ENCODE assay signal across 8 cellular contexts in genomic region chr1:31422505-31423319, GRCh38. TPM values are rescaled to one million over a fixed set of nuclear protein-coding genes. Genes with fewer than 3 reads are reported as not detected.
A peak's percentile ranks its signal among the peaks of the same experiment; 100 is the strongest.
DNase-seq lines count a peak whose midpoint lies in the region; ATAC-seq and TF ChIP-seq lines count a peak whose summit lies in the region.

No MANE protein-coding gene starts in this region.

- no peak overlapping the region for H3K27ac ChIP-seq in caudate nucleus (ENCODE audit: low read depth, low read length)

- CTCF ChIA-PET in activated B cell treated with CpG ODN at 0.5 μM for 24 hours (lab: Charles Lee): interaction anchor here (0.9 to 7.2 kb wide), 6 partner anchors 8 to 622 kb away, joined by 3 to 60 read pairs (median 13); partner anchors contain the start of gene SERINC2

- intact Hi-C loops in activated B cell treated with CpG ODN at 0.5 μM for 24 hours (cut with micrococcal nuclease): loop anchor here (1.0 to 10.0 kb wide), 7 partner anchors 28 to 703 kb away; partner anchors contain the start of genes SNRNP40 and ZCCHC17
- intact Hi-C loops in left colon (cut with DNase I, micrococcal nuclease): no loop called here

- H3K4me1 Mint-ChIP-seq in activated B cell treated with CpG ODN at 0.5 μM for 24 hours: peaks cover 25% of the 10 kb centered on the region

- no peaks in the 10 kb centered on the region for H3K36me3 Mint-ChIP-seq in activated B cell treated with CpG ODN at 0.5 μM for 24 hours (ENCODE audit: low read depth)

- peak; percentile 97 for TF ChIP-seq CTCF in AG09319 (IDR thresholded peaks at IDR 0.05; ENCODE audit: low read depth, low read length)
- TF ChIP-seq CTCF in activated B cell treated with CpG ODN at 0.5 μM for 24 hours (IDR thresholded peaks at IDR 0.05): peak; percentile 78

- DNase-seq in AG09319 (ENCODE audit: extremely low read depth, low read depth) (peak; percentile 37), NCI-H2171 (lab: John Stamatoyannopoulos, UW) (peak; percentile 32), activated B cell treated with CpG ODN at 0.5 μM for 24 hours (peak; percentile 70), caudate nucleus (lab: John Stamatoyannopoulos, UW) (peak in 38 of 61 donors; percentile 2 to 50 (median 24)), left colon (peak; percentile 75 to 80)
- DNase-seq in stimulated activated CD4-positive, alpha-beta T cell treated with anti-CD3 and anti-CD28 coated beads, Interleukin-1b, Interleukin-23, amount 100 ng/mL, for 48 hours: peak; percentile 75

- no peaks in the 10 kb centered on the region for H3K9me3 Mint-ChIP-seq in activated B cell treated with CpG ODN at 0.5 μM for 24 hours

- H3K27me3 Mint-ChIP-seq in activated B cell treated with CpG ODN at 0.5 μM for 24 hours: no peaks in the 10 kb centered on the region

- peak overlapping the region; percentile 73 for H3K27ac Mint-ChIP-seq in activated B cell treated with CpG ODN at 0.5 μM for 24 hours

- POLR2A ChIA-PET in activated B cell treated with CpG ODN at 0.5 μM for 24 hours (lab: Charles Lee): interaction anchor here (0.6 to 1.5 kb wide), 2 partner anchors 11 kb away, joined by 4 to 12 read pairs; no protein-coding TSS in a partner anchor

- peak overlapping the region; percentile 58 for H3K4me3 Mint-ChIP-seq in activated B cell treated with CpG ODN at 0.5 μM for 24 hours

- peak; percentile 56 for ATAC-seq in GM18511 (IDR thresholded peaks at IDR 0.05; ENCODE audit: unreplicated experiment)
- ATAC-seq in activated B cell treated with CpG ODN at 0.5 μM for 24 hours (ENCODE audit: low read depth): peak; percentile 53
- peak; percentile 83 for ATAC-seq in left colon
- ATAC-seq in HG03108 (IDR thresholded peaks at IDR 0.05; ENCODE audit: unreplicated experiment): no peak

RNA-seq across cellular contexts. Expression of gene SERINC2, which starts 9.7 kb away (rescaled TPM):
- total RNA-seq in activated B cell treated with CpG ODN at 0.5 μM for 24 hours: 0.11 and 0.17 TPM in 2 replicates
- total RNA-seq in left colon: 100 to 1,000 TPM; 274 to 381 TPM

RNA-seq across cellular contexts. Expression of gene FABP3, which starts 49.8 kb away (rescaled TPM):
- 0.49 TPM in 1 of 2 replicates, not detected in the other for total RNA-seq in activated B cell treated with CpG ODN at 0.5 μM for 24 hours
- total RNA-seq in left colon: 1 to 10 TPM; 1.9 to 4.8 TPM

Comparison
In these comparisons a context has a peak if more than half of its experiments do, and no peak if none do; other contexts are left out.
1. DNase-seq: peak in every context shown above with its lines; median percentile 78 in left colon; 75 in stimulated activated CD4-positive, alpha-beta T cell treated with anti-CD3 and anti-CD28 coated beads, Interleukin-1b, Interleukin-23, amount 100 ng/mL, for 48 hours; 70 in activated B cell treated with CpG ODN at 0.5 μM for 24 hours; 37 in AG09319; 32 in NCI-H2171; 24 in caudate nucleus.
2. RNA of gene SERINC2, which starts 9.7 kb away (total RNA-seq): 274 to 381 TPM in left colon; 0.11 to 0.17 TPM in activated B cell treated with CpG ODN at 0.5 μM for 24 hours; every median in the first group is over 100 times any median in the second.